Comparison of ENCODE assay signal across 13 cellular contexts in genomic region chr2:29014331-29014730, GRCh38. TPM values are rescaled to one million over a fixed set of nuclear protein-coding genes. Genes with fewer than 3 reads are reported as not detected.
DNase-seq lines count a peak whose midpoint lies in the region; ATAC-seq, FAIRE-seq and TF ChIP-seq lines count a peak whose summit lies in the region.
"Had no signal": no experiment of that assay in that cellular context is flagged by ENCODE, and none has a peak within 500 bp of the region (broad histone marks: within the 10 kb centered on the region; RNA-seq: fewer than 3 reads in every experiment).

No MANE protein-coding gene starts in this region.

- H3K4me1 ChIP-seq in right atrium auricular region, result peaks cover 0 to 92% of the 10 kb centered on the region in 2 donors

- FAIRE-seq in urothelium cell line (lab: Jason Lieb, UNC), result no peak

- H3K36me3 ChIP-seq in right atrium auricular region, result no peaks in the 10 kb centered on the region

- H3K27ac ChIP-seq in right atrium auricular region, result peak overlapping the region; percentile 90 to 94
- H3K27ac ChIP-seq: VCaP had no signal

- no peak for TF ChIP-seq CTCF in activated CD8-positive, alpha-beta T cell treated with anti-CD3 and anti-CD28 coated beads for 36 hours (IDR thresholded peaks at IDR 0.05)
- TF ChIP-seq CTCF in right atrium auricular region (IDR thresholded peaks at IDR 0.05), result no peak

- peak overlapping the region; percentile 97 for H3K27ac Mint-ChIP-seq in activated CD8-positive, alpha-beta T cell treated with anti-CD3 and anti-CD28 coated beads for 36 hours

- H3K27me3 ChIP-seq in right atrium auricular region, result no peaks in the 10 kb centered on the region

- no peaks in the 10 kb centered on the region for H3K27me3 Mint-ChIP-seq in activated CD8-positive, alpha-beta T cell treated with anti-CD3 and anti-CD28 coated beads for 36 hours

- POLR2A ChIA-PET in activated CD8-positive, alpha-beta T cell treated with anti-CD3 and anti-CD28 coated beads for 36 hours (lab: Charles Lee), result interaction anchor here (1.0 to 2.3 kb wide), 4 partner anchors 12 to 144 kb away, joined by 3 to 9 read pairs (median 4); partner anchors contain the start of gene TRMT61B

- peak; percentile 12 for ATAC-seq in HG02885 (IDR thresholded peaks at IDR 0.05; ENCODE audit: poor library complexity, unreplicated experiment)
- no peak for ATAC-seq in activated CD8-positive, alpha-beta T cell treated with anti-CD3 and anti-CD28 coated beads for 36 hours

- peak overlapping the region; percentile 79 for H3K4me3 Mint-ChIP-seq in activated CD8-positive, alpha-beta T cell treated with anti-CD3 and anti-CD28 coated beads for 36 hours

- H3K9me3 Mint-ChIP-seq in activated CD8-positive, alpha-beta T cell treated with anti-CD3 and anti-CD28 coated beads for 36 hours, result no peaks in the 10 kb centered on the region

- H3K9me3 ChIP-seq in right atrium auricular region, result no peaks in the 10 kb centered on the region

- DNase-seq in activated CD8-positive, alpha-beta T cell treated with anti-CD3 and anti-CD28 coated beads for 36 hours, result peak; percentile 48
- no peak for DNase-seq in right atrium auricular region (ENCODE audit: low spot score)
- peak in 2 of 3 experiments; percentile 6 to 18 for DNase-seq in stimulated activated CD4-positive, alpha-beta T cell treated with anti-CD3 and anti-CD28 coated beads, TNF-alpha, amount 100 ng/mL, for 24 hours (ENCODE audit: low read depth in 3 of 3)
- DNase-seq in hepatic stellate cell (ENCODE audit: low spot score), result no peak
- no peak for DNase-seq in AG08396 (ENCODE audit: low spot score)
- DNase-seq in COLO668 (lab: John Stamatoyannopoulos, UW; ENCODE audit: unreplicated experiment), result no peak
- DNase-seq in urothelium cell line (ENCODE audit: low spot score), result no peak
- DNase-seq: NCI-H1694 treated with DMSO at 0.1 percent for 48 hours had no signal

- peak overlapping the region; percentile 10 to 34 for H3K4me3 ChIP-seq in right atrium auricular region

- no peaks in the 10 kb centered on the region for H3K36me3 Mint-ChIP-seq in activated CD8-positive, alpha-beta T cell treated with anti-CD3 and anti-CD28 coated beads for 36 hours (ENCODE audit: low read depth)

- intact Hi-C loops in activated CD8-positive, alpha-beta T cell treated with anti-CD3 and anti-CD28 coated beads for 36 hours (cut with micrococcal nuclease), result loop anchor here (5.0 to 10.0 kb wide), 2 partner anchors 57 to 100 kb away; partner anchors contain the start of gene CLIP4

- CTCF ChIA-PET in activated CD8-positive, alpha-beta T cell treated with anti-CD3 and anti-CD28 coated beads for 36 hours (lab: Charles Lee), result interaction anchor here (0.9 to 1.3 kb wide), 4 partner anchors 13 to 55 kb away, joined by 3 to 6 read pairs (median 4); no protein-coding TSS in a partner anchor

- H3K4me1 Mint-ChIP-seq in activated CD8-positive, alpha-beta T cell treated with anti-CD3 and anti-CD28 coated beads for 36 hours (ENCODE audit: low read depth), result peaks cover 82% of the 10 kb centered on the region

RNA-seq across cellular contexts. Expression of gene TOGARAM2, which starts 33.2 kb away (rescaled TPM):
- total RNA-seq in activated CD8-positive, alpha-beta T cell treated with anti-CD3 and anti-CD28 coated beads for 36 hours, result 1 to 10 TPM; 2.3 to 2.7 TPM
- total RNA-seq in right atrium auricular region, result 1 to 10 TPM; 2.0 to 6.6 TPM

RNA-seq across cellular contexts. Expression of gene PCARE, which starts 60.0 kb away (rescaled TPM):
- not detected for total RNA-seq in activated CD8-positive, alpha-beta T cell treated with anti-CD3 and anti-CD28 coated beads for 36 hours
- total RNA-seq in right atrium auricular region, result 1 to 10 TPM in 1 of 2 donors, under 1 TPM in 1; 0.79 to 2.2 TPM
- total RNA-seq: fibroblast of lung, H4, left colon had no signal

Comparison
In these comparisons a context has a peak if more than half of its experiments do, and no peak if none do; other contexts are left out.
1. DNase-seq: peak in activated CD8-positive, alpha-beta T cell treated with anti-CD3 and anti-CD28 coated beads for 36 hours (single experiment) and stimulated activated CD4-positive, alpha-beta T cell treated with anti-CD3 and anti-CD28 coated beads, TNF-alpha, amount 100 ng/mL, for 24 hours (2 of 3); none in right atrium auricular region (single experiment), hepatic stellate cell (single experiment), AG08396 (single experiment), COLO668 (single experiment) and urothelium cell line (single experiment).